8 cellular contexts compared by ENCODE assay signal in genomic region chr15:92810418-92811138, GRCh38.
A peak's percentile ranks its signal among the peaks of the same experiment; 100 is the strongest.
DNase-seq lines count a peak whose midpoint lies in the region; ATAC-seq and TF ChIP-seq lines count a peak whose summit lies in the region.

No MANE protein-coding gene starts in this region.

- TF ChIP-seq CTCF in BE2C (IDR thresholded peaks at IDR 0.05; ENCODE audit: low read depth, low read length): no peak
- no peak for TF ChIP-seq CTCF in gastroesophageal sphincter (IDR thresholded peaks at IDR 0.05)
- TF ChIP-seq CTCF in osteoblast (IDR thresholded peaks at IDR 0.05; ENCODE audit: extremely low read depth, low read depth, low read length): no peak

- no peaks in the 10 kb centered on the region for H3K27me3 Mint-ChIP-seq in activated T-helper 17 cell treated with anti-CD3 and anti-CD28 coated beads, Interleukin-2, amount 50 U/mL, for 72 hours

- H3K4me1 Mint-ChIP-seq in activated T-helper 17 cell treated with anti-CD3 and anti-CD28 coated beads, Interleukin-2, amount 50 U/mL, for 72 hours: peaks cover 23% of the 10 kb centered on the region

- H3K4me3 Mint-ChIP-seq in activated T-helper 17 cell treated with anti-CD3 and anti-CD28 coated beads, Interleukin-2, amount 50 U/mL, for 72 hours: peak overlapping the region; percentile 99

- H3K4me1 ChIP-seq in BE2C (peaks cover 8% of the 10 kb centered on the region), gastroesophageal sphincter (peaks cover 0 to 49% (median 0%) of the 10 kb centered on the region in 3 donors), osteoblast (ENCODE audit: insufficient read depth, low read length) (peaks cover 28% of the 10 kb centered on the region)

- no peaks in the 10 kb centered on the region for H3K27me3 ChIP-seq in BE2C
- H3K27me3 ChIP-seq in H7 (ENCODE audit: control insufficient read depth, insufficient read depth, low read length): no peaks in the 10 kb centered on the region
- H3K27me3 ChIP-seq in gastroesophageal sphincter: no peaks in the 10 kb centered on the region
- no peaks in the 10 kb centered on the region for H3K27me3 ChIP-seq in osteoblast (ENCODE audit: insufficient read depth, low read length)

- peak overlapping the region; percentile 89 for H3K4me2 ChIP-seq in osteoblast (ENCODE audit: insufficient read depth, low read length)

- H3K27ac ChIP-seq in gastroesophageal sphincter: peak overlapping the region; percentile 87 to 99 (median 96)
- peak overlapping the region; percentile 93 for H3K27ac ChIP-seq in osteoblast (ENCODE audit: low read depth, low read length)

- peak overlapping the region; percentile 53 for H2AFZ ChIP-seq in osteoblast (ENCODE audit: low read length)

- no peaks in the 10 kb centered on the region for H3K9me3 Mint-ChIP-seq in activated T-helper 17 cell treated with anti-CD3 and anti-CD28 coated beads, Interleukin-2, amount 50 U/mL, for 72 hours

- H3K36me3 ChIP-seq in BE2C: no peaks in the 10 kb centered on the region
- no peaks in the 10 kb centered on the region for H3K36me3 ChIP-seq in H7 (replicated peaks; ENCODE audit: control insufficient read depth, insufficient read depth, low read length)
- H3K36me3 ChIP-seq in gastroesophageal sphincter: no peaks in the 10 kb centered on the region
- H3K36me3 ChIP-seq in osteoblast (ENCODE audit: insufficient read depth, low read length): no peaks in the 10 kb centered on the region

- ATAC-seq in activated T-helper 17 cell treated with anti-CD3 and anti-CD28 coated beads, Interleukin-2, amount 50 U/mL, for 72 hours (replicated peaks): no peak
- ATAC-seq in gastroesophageal sphincter: no peak
- ATAC-seq in GM18907 (IDR thresholded peaks at IDR 0.05; ENCODE audit: unreplicated experiment): no peak
- no peak for ATAC-seq in GM21528 (IDR thresholded peaks at IDR 0.05; ENCODE audit: low FRiP score, unreplicated experiment)

- 11 to 12% methylated on average over 10 of the region's 10 CpGs for WGBS in gastroesophageal sphincter (ENCODE audit: low coverage in 1 of 2), 2 donors

- H3K27ac Mint-ChIP-seq in activated T-helper 17 cell treated with anti-CD3 and anti-CD28 coated beads, Interleukin-2, amount 50 U/mL, for 72 hours: peak overlapping the region; percentile 100

- H3K9me3 ChIP-seq in BE2C (no peaks in the 10 kb centered on the region), gastroesophageal sphincter (no peaks in the 10 kb centered on the region), osteoblast (ENCODE audit: low read depth, low read length) (no peaks in the 10 kb centered on the region)

- peaks cover 24% of the 10 kb centered on the region for H3K36me3 Mint-ChIP-seq in activated T-helper 17 cell treated with anti-CD3 and anti-CD28 coated beads, Interleukin-2, amount 50 U/mL, for 72 hours (ENCODE audit: low read depth)

- no peak for TF ChIP-seq EP300 in gastroesophageal sphincter (IDR thresholded peaks at IDR 0.05)

- peak; percentile 30 to 48 for TF ChIP-seq POLR2A in gastroesophageal sphincter (IDR thresholded peaks at IDR 0.05)

- no peaks in the 10 kb centered on the region for H4K20me1 ChIP-seq in osteoblast (ENCODE audit: insufficient read depth, low read length)

- peaks cover 6% of the 10 kb centered on the region for H3K79me2 ChIP-seq in osteoblast (ENCODE audit: insufficient read depth, low read length)

- DNase-seq in BE2C (peak; percentile 55), H7 (peak; percentile 42), NCI-H510A treated with DMSO at 0.1 percent for 48 hours (lab: John Stamatoyannopoulos, UW) (peak; percentile 93), osteoblast (ENCODE audit: insufficient read length, low spot score, missing footprints) (peak; percentile 89)

- H3K4me3 ChIP-seq in BE2C (ENCODE audit: low read depth, low read length) (peak overlapping the region; percentile 66), H7 (ENCODE audit: insufficient read depth, low read depth, low read length) (peak overlapping the region; percentile 6; the same call in 1 of the 2 replicates), gastroesophageal sphincter (peak overlapping the region; percentile 46 to 69), osteoblast (ENCODE audit: insufficient read depth, low read length) (peak overlapping the region; percentile 83)

Comparison
In these comparisons a context has a peak if more than half of its experiments do, and no peak if none do; other contexts are left out.
1. DNase-seq: peak in every context shown above with its lines; median percentile 93 in NCI-H510A treated with DMSO at 0.1 percent for 48 hours; 89 in osteoblast; 55 in BE2C; 42 in H7.
2. H3K4me3 ChIP-seq: peak in every context shown above with its lines; median percentile 83 in osteoblast; 66 in BE2C; 58 in gastroesophageal sphincter; 6 in H7.